ENCODE assay signal across 8 cellular contexts in the genomic region with DNA sequence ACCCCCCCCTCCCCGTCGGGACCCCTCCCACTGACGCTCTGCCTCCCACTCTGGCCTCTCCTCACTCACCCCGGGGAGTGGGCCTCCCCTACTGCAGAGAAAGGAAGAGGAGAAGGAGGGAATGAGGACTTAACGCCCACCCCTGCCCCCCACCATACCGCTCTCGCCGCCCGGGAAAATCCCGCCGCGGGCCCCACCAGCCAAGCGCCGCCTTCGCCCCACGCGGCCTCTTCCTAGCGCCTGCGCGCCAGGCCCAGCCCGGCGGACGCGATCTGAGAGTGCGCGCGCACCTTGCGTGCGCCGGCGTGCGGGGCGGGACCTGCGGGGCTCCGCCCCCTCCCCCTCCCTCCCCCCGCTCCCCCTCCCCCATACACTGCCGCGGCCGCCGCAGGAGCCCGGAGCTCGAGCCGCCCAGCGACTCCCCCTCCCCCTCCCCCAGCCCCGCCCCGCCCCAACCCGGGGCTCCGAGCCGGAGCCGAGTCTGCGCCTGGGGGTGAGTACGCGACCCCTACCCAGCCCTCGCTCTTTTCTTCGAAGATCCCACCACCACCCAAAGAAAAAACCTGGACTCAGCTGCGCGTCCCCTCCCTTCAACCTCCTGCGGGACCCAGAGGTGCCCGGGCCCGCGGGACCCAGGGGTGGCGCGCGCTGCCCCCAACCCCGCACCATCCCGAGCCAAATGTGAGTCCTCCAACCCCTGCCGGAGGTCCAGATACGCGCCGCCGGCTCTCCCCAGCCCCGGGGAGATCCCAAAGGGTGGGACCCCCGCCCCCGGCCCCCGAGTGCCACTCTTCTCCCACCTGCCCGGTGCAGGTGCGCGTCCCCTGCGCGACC. TPM values are rescaled to one million over a fixed set of nuclear protein-coding genes. Genes with fewer than 3 reads are reported as not detected.
A peak's percentile ranks its signal among the peaks of the same experiment; 100 is the strongest.
DNase-seq lines count a peak whose midpoint lies in the region; ATAC-seq and TF ChIP-seq lines count a peak whose summit lies in the region.

A gene (minus strand): TSS at position 267 of the 834 bp plus-strand sequence. CDS start 10,841 bp downstream, outside the sequence.
A gene (plus strand): TSS at position 369 of the 834 bp plus-strand sequence. CDS start 7,031 bp downstream, outside the sequence.

- peak within 1 kb of the TSS; percentile 97 for H3K27ac Mint-ChIP-seq in activated CD4-positive, alpha-beta memory T cell treated with anti-CD3 and anti-CD28 coated beads for 36 hours

- WGBS in lower leg skin, 2 donors, result 1 to 3% methylated on average over 16 to 49 of the region's 80 CpGs

- H3K36me3 Mint-ChIP-seq in activated CD4-positive, alpha-beta memory T cell treated with anti-CD3 and anti-CD28 coated beads for 36 hours, result peaks cover 2% of the 10 kb centered on the region

- ATAC-seq in GM18907 (IDR thresholded peaks at IDR 0.05; ENCODE audit: unreplicated experiment) (peak; percentile 67), HG03175 (IDR thresholded peaks at IDR 0.05; ENCODE audit: unreplicated experiment) (peak; percentile 68)

- H3K4me3 ChIP-seq in dorsolateral prefrontal cortex (peak within 1 kb of the TSS; percentile 75 to 100 (median 97)), lower leg skin (ENCODE audit: low read depth, poor library complexity, severe bottlenecking) (peak within 1 kb of the TSS; percentile 75)

- H3K27me3 Mint-ChIP-seq in activated CD4-positive, alpha-beta memory T cell treated with anti-CD3 and anti-CD28 coated beads for 36 hours, result no peaks in the 10 kb centered on the region

- POLR2A ChIA-PET in activated CD4-positive, alpha-beta memory T cell treated with anti-CD3 and anti-CD28 coated beads for 36 hours (lab: Charles Lee), result interaction anchor here (0.8 to 1.2 kb wide), 3 partner anchors 11 to 128 kb away, joined by 3 to 5 read pairs (median 3); a partner anchor contains a TSS

- H3K9me3 Mint-ChIP-seq in activated CD4-positive, alpha-beta memory T cell treated with anti-CD3 and anti-CD28 coated beads for 36 hours, result no peaks in the 10 kb centered on the region

- H3K4me3 Mint-ChIP-seq in activated CD4-positive, alpha-beta memory T cell treated with anti-CD3 and anti-CD28 coated beads for 36 hours, result peak within 1 kb of the TSS; percentile 92

- intact Hi-C loops in activated CD4-positive, alpha-beta memory T cell treated with anti-CD3 and anti-CD28 coated beads for 36 hours (cut with micrococcal nuclease), result loop anchor here (1.0 to 5.0 kb wide), 3 partner anchors 95 to 355 kb away; a partner anchor contains a TSS
- intact Hi-C loops in dorsolateral prefrontal cortex (cut with DNase I), result no loop called here
- intact Hi-C loops in lower leg skin (cut with DNase I; ENCODE audit: low total_unique reads), result no loop called here

- DNase-seq in AG08395 (ENCODE audit: low spot score), result peak; percentile 100
- DNase-seq in NCI-H748 (lab: John Stamatoyannopoulos, UW; ENCODE audit: unreplicated experiment), result peak; percentile 91
- peak; percentile 93 for DNase-seq in activated CD4-positive, alpha-beta memory T cell treated with anti-CD3 and anti-CD28 coated beads for 36 hours
- peak; percentile 62 to 94 (median 76) for DNase-seq in dorsolateral prefrontal cortex
- peak; percentile 75 to 96 for DNase-seq in lower leg skin (ENCODE audit: low spot score in 2 of 2)
- DNase-seq in stimulated activated CD4-positive, alpha-beta T cell treated with anti-CD3 and anti-CD28 coated beads, Interleukin-4, amount 100 ng/mL, for 4 hours, result peak; percentile 91 to 92

- CTCF ChIA-PET in activated CD4-positive, alpha-beta memory T cell treated with anti-CD3 and anti-CD28 coated beads for 36 hours (lab: Charles Lee), result interaction anchor here (0.7 to 1.3 kb wide), 3 partner anchors 8 to 45 kb away, joined by 3 read pairs; no protein-coding TSS in a partner anchor

- no peak for TF ChIP-seq POLR2A in lower leg skin (IDR thresholded peaks at IDR 0.05)

- H3K4me1 Mint-ChIP-seq in activated CD4-positive, alpha-beta memory T cell treated with anti-CD3 and anti-CD28 coated beads for 36 hours (ENCODE audit: low read depth), result peaks cover 46% of the 10 kb centered on the region

- TF ChIP-seq CTCF in dorsolateral prefrontal cortex (IDR thresholded peaks at IDR 0.05 in 54 of 56, conservative IDR thresholded peaks at IDR 0.05 in 2 of 56; ENCODE audit: low read depth in 1 of 56, partially characterized antibody in 56 of 56), result peak in 18 of 56 donors; percentile 7 to 60 (median 34)
- no peak for TF ChIP-seq CTCF in lower leg skin (IDR thresholded peaks at IDR 0.05)

- peak within 1 kb of the TSS in 57 of 59 donors; percentile 49 to 96 (median 85) for H3K27ac ChIP-seq in dorsolateral prefrontal cortex

- H3K27me3 ChIP-seq in dorsolateral prefrontal cortex, result no peaks in the 10 kb centered on the region

RNA-seq across cellular contexts. Expression of the first gene that starts in this region (rescaled TPM):
- 10 to 100 TPM; 49.5 to 50.1 TPM for total RNA-seq in activated CD4-positive, alpha-beta memory T cell treated with anti-CD3 and anti-CD28 coated beads for 36 hours
- total RNA-seq in dorsolateral prefrontal cortex (10 to 100 TPM; 16.9 to 35.7 (median 25.3) TPM), lower leg skin (10 to 100 TPM; 45.7 to 74.3 (median 52.0) TPM)

RNA-seq across cellular contexts. Expression of the second gene that starts in this region (rescaled TPM):
- 10 to 100 TPM; 11.6 to 13.0 TPM for total RNA-seq in activated CD4-positive, alpha-beta memory T cell treated with anti-CD3 and anti-CD28 coated beads for 36 hours
- 10 to 100 TPM; 42.4 to 95.8 (median 66.6) TPM for total RNA-seq in dorsolateral prefrontal cortex
- 10 to 100 TPM; 73.4 to 91.2 (median 87.7) TPM for total RNA-seq in lower leg skin

Comparison
In these comparisons a context has a peak if more than half of its experiments do, and no peak if none do; other contexts are left out.
1. Peak in every context shown above with its lines: DNase-seq, ATAC-seq, H3K4me3 ChIP-seq and H3K27ac ChIP-seq.